Comparison of ENCODE assay signal across 9 cellular contexts in the genomic region with DNA sequence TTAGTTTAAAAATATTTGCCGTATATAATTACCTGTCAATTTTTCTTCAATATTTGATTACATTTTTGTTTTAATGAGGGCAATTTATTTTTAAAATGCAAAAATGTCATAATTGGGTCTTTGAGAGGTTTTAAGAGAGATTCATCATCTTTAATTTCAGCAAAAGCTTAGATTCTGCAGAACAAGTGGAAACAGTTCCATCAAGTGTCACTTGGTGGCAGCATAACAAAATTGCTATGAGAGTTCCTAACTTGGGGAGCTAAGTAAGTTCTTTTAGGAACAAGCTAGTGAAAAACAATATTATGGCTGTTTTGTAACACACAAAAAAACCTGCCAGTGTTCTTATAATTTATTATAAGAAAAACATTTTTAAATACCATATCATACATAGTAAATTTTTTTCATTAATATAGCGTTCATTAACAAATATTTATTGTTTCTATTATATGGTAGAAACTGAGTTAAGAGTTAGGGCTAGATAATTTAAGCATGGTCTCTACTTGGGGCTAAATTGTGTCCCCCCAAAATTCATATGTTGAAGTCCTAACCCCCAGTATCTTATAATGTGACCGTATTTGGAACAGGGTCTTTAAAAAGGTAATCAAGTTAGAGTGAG.
DNase-seq lines count a peak whose midpoint lies in the region; ATAC-seq and TF ChIP-seq lines count a peak whose summit lies in the region.
"Had no signal": no experiment of that assay in that cellular context is flagged by ENCODE, and none has a peak within 500 bp of the region (broad histone marks: within the 10 kb centered on the region; RNA-seq: fewer than 3 reads in every experiment).

No MANE protein-coding gene starts in this region.

- H3K9me3 Mint-ChIP-seq in stimulated activated naive B cell treated with anti-CD40 and anti-IgM and Interleukin-4, amounts not matched to agents 10 μg/mL and 1 μg/mL and 100 μg/mL, for 72 hours, result peaks cover 2 to 3% of the 10 kb centered on the region in 2 donors

- in situ Hi-C loops in astrocyte of the cerebellum (cut with HindIII; ENCODE audit: low sequenced_read_pairs), result no loop called here

- H3K4me3 ChIP-seq in AG10803 (ENCODE audit: low read length) (no peak overlapping the region), astrocyte of the cerebellum (ENCODE audit: low read depth, low read length) (no peak overlapping the region)

- no peaks in the 10 kb centered on the region for H3K4me1 Mint-ChIP-seq in stimulated activated naive B cell treated with anti-CD40 and anti-IgM and Interleukin-4, amounts not matched to agents 10 μg/mL and 1 μg/mL and 100 μg/mL, for 72 hours

- no peak overlapping the region for H3K27ac Mint-ChIP-seq in stimulated activated naive B cell treated with anti-CD40 and anti-IgM and Interleukin-4, amounts not matched to agents 10 μg/mL and 1 μg/mL and 100 μg/mL, for 72 hours

- no peak for ATAC-seq in stimulated activated naive B cell treated with anti-CD40 and anti-IgM and Interleukin-4, amounts not matched to agents 10 μg/mL and 1 μg/mL and 100 μg/mL, for 72 hours (replicated peaks)
- no peak for ATAC-seq in HG02938 (IDR thresholded peaks at IDR 0.05; ENCODE audit: unreplicated experiment)
- ATAC-seq: left colon had no signal

- TF ChIP-seq CTCF in AG10803 (conservative IDR thresholded peaks at IDR 0.05; ENCODE audit: low read length) (peak; percentile 95), GM12874 (IDR thresholded peaks at IDR 0.05; ENCODE audit: insufficient read depth, low read depth, low read length) (peak; percentile 50; the same call in 1 of the 2 replicates), astrocyte of the cerebellum (IDR thresholded peaks at IDR 0.05; ENCODE audit: low read depth, low read length, missing control alignments) (peak; percentile 74)

- H3K4me3 Mint-ChIP-seq in stimulated activated naive B cell treated with anti-CD40 and anti-IgM and Interleukin-4, amounts not matched to agents 10 μg/mL and 1 μg/mL and 100 μg/mL, for 72 hours, result no peak overlapping the region

- no peaks in the 10 kb centered on the region for H3K27me3 Mint-ChIP-seq in stimulated activated naive B cell treated with anti-CD40 and anti-IgM and Interleukin-4, amounts not matched to agents 10 μg/mL and 1 μg/mL and 100 μg/mL, for 72 hours

- DNase-seq in AG10803 (ENCODE audit: low read depth) (peak; percentile 69), NCI-H1105 (lab: John Stamatoyannopoulos, UW) (peak; percentile 30), astrocyte of the cerebellum (ENCODE audit: low read depth) (peak; percentile 58), kidney glomerular epithelial cell (lab: John Stamatoyannopoulos, UW) (peak; percentile 35)
- DNase-seq in central memory CD4-positive, alpha-beta T cell, result no peak
- no peak for DNase-seq in stimulated activated naive B cell treated with anti-CD40 and anti-IgM and Interleukin-4, amounts not matched to agents 10 μg/mL and 1 μg/mL and 100 μg/mL, for 72 hours

- H3K36me3 Mint-ChIP-seq in stimulated activated naive B cell treated with anti-CD40 and anti-IgM and Interleukin-4, amounts not matched to agents 10 μg/mL and 1 μg/mL and 100 μg/mL, for 72 hours, result no peaks in the 10 kb centered on the region

Comparison
In these comparisons a context has a peak if more than half of its experiments do, and no peak if none do; other contexts are left out.
1. DNase-seq: peak in AG10803 (single experiment), NCI-H1105 (single experiment), astrocyte of the cerebellum (single experiment) and kidney glomerular epithelial cell (single experiment); none in central memory CD4-positive, alpha-beta T cell (single experiment) and stimulated activated naive B cell treated with anti-CD40 and anti-IgM and Interleukin-4, amounts not matched to agents 10 μg/mL and 1 μg/mL and 100 μg/mL, for 72 hours (single experiment).
2. Peak in every context shown above with its lines, with median percentiles within 50 percentile points of each other: CTCF ChIP-seq.